15 cellular contexts compared by ENCODE assay signal in the genomic region with DNA sequence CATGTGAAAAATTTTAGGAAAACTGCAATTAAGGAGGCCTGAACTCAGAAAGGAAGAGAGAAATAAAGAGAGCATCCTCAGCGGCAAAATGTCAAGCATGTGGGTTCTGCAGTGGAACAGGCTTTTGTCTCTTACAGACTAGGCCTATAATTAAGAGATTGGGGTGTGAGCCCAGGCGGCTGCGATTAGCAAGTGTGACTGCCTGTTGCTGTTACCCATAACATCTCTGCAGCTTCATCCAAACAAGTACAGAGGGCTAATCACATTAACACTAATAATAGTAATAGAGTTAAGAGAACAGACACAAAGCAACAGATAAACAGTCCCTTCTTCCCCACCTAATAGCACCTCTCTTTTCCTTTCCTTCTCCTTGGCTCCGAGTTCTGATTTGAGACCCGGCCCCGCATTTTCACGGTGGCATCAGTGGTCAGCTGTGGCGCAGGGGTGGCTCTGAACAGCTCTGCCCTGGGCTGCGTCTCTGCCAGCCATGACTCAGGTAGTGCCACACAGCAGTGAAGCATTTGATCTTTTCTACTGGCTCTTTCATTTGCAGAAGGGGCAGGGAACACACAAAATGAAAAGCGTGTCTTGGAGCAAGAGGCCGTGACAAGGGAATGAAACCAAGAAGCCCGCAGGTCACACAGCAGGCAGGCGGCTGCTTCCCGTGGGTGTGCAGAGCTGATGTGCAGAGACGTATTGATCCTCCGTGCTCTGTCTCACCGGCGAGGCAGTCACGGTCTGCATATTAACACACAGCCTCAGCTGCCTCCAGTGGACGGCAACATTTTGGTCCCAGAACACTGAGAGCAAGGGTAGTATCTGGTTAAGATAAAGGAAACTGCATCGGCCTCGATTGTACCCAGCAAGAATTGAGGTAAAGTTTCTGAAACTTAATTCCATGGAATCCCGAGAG.
DNase-seq lines count a peak whose midpoint lies in the region; ATAC-seq and TF ChIP-seq lines count a peak whose summit lies in the region.
"Had no signal": no experiment of that assay in that cellular context is flagged by ENCODE, and none has a peak within 500 bp of the region (broad histone marks: within the 10 kb centered on the region; RNA-seq: fewer than 3 reads in every experiment).

No MANE protein-coding gene starts in this region.

- peak overlapping the region; percentile 24 for H3K4me2 ChIP-seq in GM23248 (ENCODE audit: unreplicated experiment)
- no peak overlapping the region for H3K4me2 ChIP-seq in neural progenitor cell

- H3K9ac ChIP-seq in GM23248 (no peak overlapping the region), neural progenitor cell (no peak overlapping the region)

- no TSS peak for BruUV-seq in Panc1 (replicated peaks; lab: Mats Ljungman, UMichigan)

- POLR2A ChIA-PET in Panc1 (lab: Charles Lee) = no interaction called here

- intact Hi-C loops in Panc1 (cut with micrococcal nuclease; ENCODE audit: unreplicated experiment) = no loop called here

- peak; percentile 85 for ATAC-seq in Panc1
- ATAC-seq in HG03159 (IDR thresholded peaks at IDR 0.05; ENCODE audit: unreplicated experiment) = no peak
- ATAC-seq: GM12878, SK-N-SH treated with all-trans-retinoic acid at 6 μM for 48 hours had no signal

- peaks cover 13% of the 10 kb centered on the region for H3K27me3 Mint-ChIP-seq in neural progenitor cell (ENCODE audit: insufficient read depth, low read depth)

- H3F3A ChIP-seq in GM23248 (ENCODE audit: insufficient read depth) (no peaks in the 10 kb centered on the region), neural progenitor cell (ENCODE audit: low read depth) (no peaks in the 10 kb centered on the region)

- H3K27ac Mint-ChIP-seq in neural progenitor cell = no peak overlapping the region
- H3K27ac Mint-ChIP-seq: activated CD4-positive, alpha-beta T cell treated with anti-CD3 and anti-CD28 coated beads, Interleukin-2, amount 10 ng/mL, durations not matched to agents 24 days and 14 days had no signal

- H3K79me2 ChIP-seq in GM23248 (ENCODE audit: insufficient read depth) (no peaks in the 10 kb centered on the region), neural progenitor cell (ENCODE audit: low read depth) (no peaks in the 10 kb centered on the region)

- H3K4me1 ChIP-seq in GM23248 (ENCODE audit: insufficient read depth) = no peaks in the 10 kb centered on the region
- peaks cover 6% of the 10 kb centered on the region for H3K4me1 ChIP-seq in Panc1 (ENCODE audit: control insufficient read depth, insufficient read depth, low read length)
- no peaks in the 10 kb centered on the region for H3K4me1 ChIP-seq in neural progenitor cell

- 46 to 51% methylated on average over 23 of the region's 23 CpGs for WGBS in GM23248 (ENCODE audit: low coverage in 1 of 2, low lambda C conversion rate in 2 of 2, missing lambda C conversion rate in 2 of 2), 2 experiments

- in situ Hi-C loops in GM23248 (cut with MboI) = no loop called here
- in situ Hi-C loops in Panc1 (cut with HindIII; ENCODE audit: low pct_unique_long_range_greater_than_20kb, low sequenced_read_pairs) = no loop called here

- CTCF ChIA-PET in Panc1 (lab: Charles Lee) = no interaction called here

- DNase-seq in GM23248 = peak; percentile 47
- no peak for DNase-seq in Panc1 (ENCODE audit: low read depth, low spot score)
- peak; percentile 18 for DNase-seq in fibroblast of peridontal ligament (ENCODE audit: extremely low read depth)
- no peak for DNase-seq in neural progenitor cell (ENCODE audit: low spot score)
- DNase-seq in AG20443 (ENCODE audit: low spot score) = no peak
- DNase-seq in activated CD4-positive, CD25-positive, alpha-beta regulatory T cell (lab: John Stamatoyannopoulos, UW) = no peak
- no peak for DNase-seq in glomerular visceral epithelial cell (ENCODE audit: extremely low spot score)
- DNase-seq: activated CD4-positive, alpha-beta T cell treated with anti-CD3 and anti-CD28 coated beads, Interleukin-2, amount 10 ng/mL, durations not matched to agents 24 days and 14 days; activated naive CD4-positive, alpha-beta T cell treated with anti-CD3 and anti-CD28 coated beads, Interleukin-2, amount 50 U/mL, for 16 hours; effector CD4-positive, alpha-beta T cell; NCI-H1436 treated with DMSO at 0.1 percent for 48 hours; NCI-H446 had no signal

- peaks cover 16% of the 10 kb centered on the region for H3K4me1 Mint-ChIP-seq in neural progenitor cell

- no peaks in the 10 kb centered on the region for H3K36me3 Mint-ChIP-seq in neural progenitor cell

- H2AFZ ChIP-seq in GM23248 = peak overlapping the region; percentile 26; the same call in 1 of the 2 replicates
- H2AFZ ChIP-seq in neural progenitor cell (replicated peaks) = peak overlapping the region; percentile 24

- no peaks in the 10 kb centered on the region for H3K27me3 ChIP-seq in GM23248 (replicated peaks; ENCODE audit: insufficient read depth)
- no peaks in the 10 kb centered on the region for H3K27me3 ChIP-seq in Panc1 (ENCODE audit: control insufficient read depth, insufficient read depth, low read length)
- no peaks in the 10 kb centered on the region for H3K27me3 ChIP-seq in neural progenitor cell

- no peaks in the 10 kb centered on the region for H3K36me3 ChIP-seq in GM23248 (ENCODE audit: low read depth)
- H3K36me3 ChIP-seq in Panc1 (ENCODE audit: control insufficient read depth, insufficient read depth, low read length) = no peaks in the 10 kb centered on the region
- H3K36me3 ChIP-seq in neural progenitor cell = no peaks in the 10 kb centered on the region

- H3K9me3 Mint-ChIP-seq in neural progenitor cell = peaks cover 3% of the 10 kb centered on the region

- H4K20me1 ChIP-seq in GM23248 (ENCODE audit: insufficient read depth) (no peaks in the 10 kb centered on the region), neural progenitor cell (ENCODE audit: low read depth) (no peaks in the 10 kb centered on the region)

- H3K9me2 ChIP-seq in GM23248 (ENCODE audit: insufficient read depth) = no peaks in the 10 kb centered on the region

- no peak overlapping the region for H3K4me3 Mint-ChIP-seq in neural progenitor cell
- H3K4me3 Mint-ChIP-seq: activated CD4-positive, alpha-beta T cell treated with anti-CD3 and anti-CD28 coated beads, Interleukin-2, amount 10 ng/mL, durations not matched to agents 24 days and 14 days had no signal

- no peak for TF ChIP-seq CTCF in Panc1 (IDR thresholded peaks at IDR 0.05)
- no peak for TF ChIP-seq CTCF in neural progenitor cell (IDR thresholded peaks at IDR 0.05)

- H3K4me3 ChIP-seq in GM23248 = peak overlapping the region; percentile 27
- peak overlapping the region; percentile 16 to 49 for H3K4me3 ChIP-seq in Panc1 (ENCODE audit: low read depth in 2 of 2, low read length in 2 of 2)
- H3K4me3 ChIP-seq in neural progenitor cell = no peak overlapping the region
- H3K4me3 ChIP-seq: GM12878 had no signal

- H3K9me3 ChIP-seq in GM23248 (ENCODE audit: low read depth) = no peaks in the 10 kb centered on the region
- no peaks in the 10 kb centered on the region for H3K9me3 ChIP-seq in Panc1 (ENCODE audit: control insufficient read depth, insufficient read depth, low read depth, low read length)
- H3K9me3 ChIP-seq in neural progenitor cell (ENCODE audit: low read depth) = no peaks in the 10 kb centered on the region

- no peak overlapping the region for H3K27ac ChIP-seq in GM23248
- peak overlapping the region; percentile 72 for H3K27ac ChIP-seq in Panc1 (ENCODE audit: low read length)
- H3K27ac ChIP-seq in neural progenitor cell = no peak overlapping the region

Comparison
In these comparisons a context has a peak if more than half of its experiments do, and no peak if none do; other contexts are left out.
1. DNase-seq: peak in GM23248 (single experiment) and fibroblast of peridontal ligament (single experiment); none in Panc1 (single experiment), neural progenitor cell (single experiment), AG20443 (single experiment), activated CD4-positive, CD25-positive, alpha-beta regulatory T cell (0 of 4) and glomerular visceral epithelial cell (single experiment).